In genomic region chr5:134004626-134005414, GRCh38 we compare ENCODE assay signal across 8 cellular contexts. TPM values are rescaled to one million over a fixed set of nuclear protein-coding genes. Genes with fewer than 3 reads are reported as not detected.
DNase-seq lines count a peak whose midpoint lies in the region; ATAC-seq and TF ChIP-seq lines count a peak whose summit lies in the region.

A gene with protein sequence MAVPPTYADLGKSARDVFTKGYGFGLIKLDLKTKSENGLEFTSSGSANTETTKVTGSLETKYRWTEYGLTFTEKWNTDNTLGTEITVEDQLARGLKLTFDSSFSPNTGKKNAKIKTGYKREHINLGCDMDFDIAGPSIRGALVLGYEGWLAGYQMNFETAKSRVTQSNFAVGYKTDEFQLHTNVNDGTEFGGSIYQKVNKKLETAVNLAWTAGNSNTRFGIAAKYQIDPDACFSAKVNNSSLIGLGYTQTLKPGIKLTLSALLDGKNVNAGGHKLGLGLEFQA (minus strand): TSS chr5:134004975. CDS start chr5:133993012, 11,963 bp downstream.

- DNase-seq in Caco-2: peak; percentile 80 to 88
- DNase-seq in HS-27A (ENCODE audit: low read depth): peak; percentile 52
- DNase-seq in activated T-helper 1 cell treated with Interleukin-2 at 50 U/mL for 16 hours (ENCODE audit: low read depth): peak; percentile 74
- peak; percentile 91 for DNase-seq in fibroblast of gingiva (ENCODE audit: low read depth)
- peak; percentile 70 to 93 (median 88) for DNase-seq in naive thymus-derived CD8-positive, alpha-beta T cell
- DNase-seq in stimulated activated naive CD4-positive, alpha-beta T cell treated with Interleukin-2 at 50 U/mL for 16 hours (lab: John Stamatoyannopoulos, UW): peak; percentile 82

- no peak for TF ChIP-seq CTCF in Caco-2 (IDR thresholded peaks at IDR 0.05; ENCODE audit: insufficient read depth in 1 of 2, low read depth in 1 of 2, low read length in 1 of 2, severe bottlenecking in 1 of 2, unreplicated experiment in 1 of 2)

- H3K36me3 Mint-ChIP-seq in Caco-2 (ENCODE audit: insufficient read depth, unreplicated experiment): peaks cover 40% of the 10 kb centered on the region
- H3K36me3 Mint-ChIP-seq in naive thymus-derived CD8-positive, alpha-beta T cell: peaks cover 0 to 10% (median 0%) of the 10 kb centered on the region in 3 donors

- no peaks in the 10 kb centered on the region for H3K9me3 ChIP-seq in Caco-2

- H3K36me3 ChIP-seq in Caco-2 (ENCODE audit: control insufficient read depth, insufficient read depth, low read length): peaks cover 3% of the 10 kb centered on the region

- H3K9me3 Mint-ChIP-seq in Caco-2 (ENCODE audit: unreplicated experiment): no peaks in the 10 kb centered on the region
- H3K9me3 Mint-ChIP-seq in naive thymus-derived CD8-positive, alpha-beta T cell: no peaks in the 10 kb centered on the region

- H3K4me1 Mint-ChIP-seq in Caco-2 (ENCODE audit: low read depth, unreplicated experiment): peaks cover 7% of the 10 kb centered on the region
- peaks cover 21 to 51% (median 43%) of the 10 kb centered on the region in 4 donors for H3K4me1 Mint-ChIP-seq in naive thymus-derived CD8-positive, alpha-beta T cell

- H3K4me1 ChIP-seq in Caco-2: peaks cover 36% of the 10 kb centered on the region

- POLR2A ChIA-PET in Caco-2 (lab: Charles Lee): interaction anchor here (0.8 to 2.3 kb wide), 5 partner anchors 8 to 51 kb away, joined by 3 to 14 read pairs (median 4); no protein-coding TSS in a partner anchor
- POLR2A ChIA-PET in naive thymus-derived CD8-positive, alpha-beta T cell (lab: Charles Lee): interaction anchor here (0.6 to 2.9 kb wide), 18 partner anchors 21 to 631 kb away, joined by 3 to 19 read pairs (median 4); partner anchors contain the start of genes PPP2CA, SKP1 and TCF7

- H3K4me3 ChIP-seq in Caco-2 (ENCODE audit: low read depth, low read length): peak within 1 kb of the TSS; percentile 91

- CTCF ChIA-PET in Caco-2 (lab: Charles Lee): interaction anchor here (0.5 to 1.9 kb wide), 7 partner anchors 8 to 246 kb away, joined by 3 to 11 read pairs (median 5); no protein-coding TSS in a partner anchor

- no TSS peak for BruUV-seq in Caco-2 (replicated peaks; lab: Mats Ljungman, UMichigan)

- peak; percentile 70 for ATAC-seq in GM19467 (IDR thresholded peaks at IDR 0.05; ENCODE audit: unreplicated experiment)
- peak; percentile 80 to 81 for ATAC-seq in naive thymus-derived CD8-positive, alpha-beta T cell

- intact Hi-C loops in Caco-2 (cut with micrococcal nuclease; ENCODE audit: unreplicated experiment): loop anchor here (1.0 to 5.0 kb wide), 3 partner anchors 13 to 36 kb away; partner anchors contain the start of gene C5orf15

- peak within 1 kb of the TSS; percentile 89 for H3K27ac Mint-ChIP-seq in Caco-2 (ENCODE audit: unreplicated experiment)
- H3K27ac Mint-ChIP-seq in naive thymus-derived CD8-positive, alpha-beta T cell: peak within 1 kb of the TSS; percentile 90 to 98 (median 95)

- H3K4me3 Mint-ChIP-seq in Caco-2 (ENCODE audit: unreplicated experiment): peak within 1 kb of the TSS; percentile 81
- H3K4me3 Mint-ChIP-seq in naive thymus-derived CD8-positive, alpha-beta T cell: peak within 1 kb of the TSS; percentile 86 to 95 (median 92)

- H3K27me3 ChIP-seq in Caco-2 (replicated peaks; ENCODE audit: control insufficient read depth, insufficient read depth, low read length): no peaks in the 10 kb centered on the region

- no peaks in the 10 kb centered on the region for H3K27me3 Mint-ChIP-seq in Caco-2 (ENCODE audit: insufficient read depth, unreplicated experiment)
- H3K27me3 Mint-ChIP-seq in naive thymus-derived CD8-positive, alpha-beta T cell: no peaks in the 10 kb centered on the region

TF ChIP-seq in PFSK-1, 5 proteins besides CTCF, POLR2A, EP300 and RAD21:
- TF ChIP-seq FOXP2 (optimal IDR thresholded peaks at IDR 0.05; ENCODE audit: borderline replicate concordance, extremely low read depth, extremely low read length, insufficient read depth) (peak; percentile 27), TAF1 (IDR thresholded peaks at IDR 0.05; ENCODE audit: borderline replicate concordance, insufficient read depth, low read length) (peak; percentile 64; the same call in 1 of the 2 replicates), SIN3A (IDR thresholded peaks at IDR 0.05; ENCODE audit: borderline replicate concordance, insufficient read depth, low read length) (0 out of 2 replicates have a peak, but pooled peaks have one; percentile 28), POLR2AphosphoS5 (IDR thresholded peaks at IDR 0.05; ENCODE audit: low read depth, low read length) (peak; percentile 75)
- TF ChIP-seq, protein P1, sequence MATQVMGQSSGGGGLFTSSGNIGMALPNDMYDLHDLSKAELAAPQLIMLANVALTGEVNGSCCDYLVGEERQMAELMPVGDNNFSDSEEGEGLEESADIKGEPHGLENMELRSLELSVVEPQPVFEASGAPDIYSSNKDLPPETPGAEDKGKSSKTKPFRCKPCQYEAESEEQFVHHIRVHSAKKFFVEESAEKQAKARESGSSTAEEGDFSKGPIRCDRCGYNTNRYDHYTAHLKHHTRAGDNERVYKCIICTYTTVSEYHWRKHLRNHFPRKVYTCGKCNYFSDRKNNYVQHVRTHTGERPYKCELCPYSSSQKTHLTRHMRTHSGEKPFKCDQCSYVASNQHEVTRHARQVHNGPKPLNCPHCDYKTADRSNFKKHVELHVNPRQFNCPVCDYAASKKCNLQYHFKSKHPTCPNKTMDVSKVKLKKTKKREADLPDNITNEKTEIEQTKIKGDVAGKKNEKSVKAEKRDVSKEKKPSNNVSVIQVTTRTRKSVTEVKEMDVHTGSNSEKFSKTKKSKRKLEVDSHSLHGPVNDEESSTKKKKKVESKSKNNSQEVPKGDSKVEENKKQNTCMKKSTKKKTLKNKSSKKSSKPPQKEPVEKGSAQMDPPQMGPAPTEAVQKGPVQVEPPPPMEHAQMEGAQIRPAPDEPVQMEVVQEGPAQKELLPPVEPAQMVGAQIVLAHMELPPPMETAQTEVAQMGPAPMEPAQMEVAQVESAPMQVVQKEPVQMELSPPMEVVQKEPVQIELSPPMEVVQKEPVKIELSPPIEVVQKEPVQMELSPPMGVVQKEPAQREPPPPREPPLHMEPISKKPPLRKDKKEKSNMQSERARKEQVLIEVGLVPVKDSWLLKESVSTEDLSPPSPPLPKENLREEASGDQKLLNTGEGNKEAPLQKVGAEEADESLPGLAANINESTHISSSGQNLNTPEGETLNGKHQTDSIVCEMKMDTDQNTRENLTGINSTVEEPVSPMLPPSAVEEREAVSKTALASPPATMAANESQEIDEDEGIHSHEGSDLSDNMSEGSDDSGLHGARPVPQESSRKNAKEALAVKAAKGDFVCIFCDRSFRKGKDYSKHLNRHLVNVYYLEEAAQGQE (IDR thresholded peaks at IDR 0.05; ENCODE audit: insufficient read depth in 1 of 2, low read depth in 2 of 2, low read length in 2 of 2): 0 out of 4 replicates have a peak, but pooled peaks of 1 of the 2 experiments have one; percentile 24

RNA-seq across cellular contexts. Expression of the gene that starts here (rescaled TPM):
- total RNA-seq in Caco-2 (2022): 317 and 358 TPM in 2 replicates
- polyA plus RNA-seq in PFSK-1 (2012; ENCODE audit: insufficient read length, low read depth): 244 TPM
- 10 to 100 TPM; 42.6 to 43.2 TPM for total RNA-seq in naive thymus-derived CD8-positive, alpha-beta T cell
- 10 to 100 TPM; 64.4 to 72.9 (median 68.3) TPM for polyA plus RNA-seq in naive thymus-derived CD8-positive, alpha-beta T cell

Comparison
In these comparisons a context has a peak if more than half of its experiments do, and no peak if none do; other contexts are left out.
1. Peak in every context shown above with its lines: DNase-seq, ATAC-seq and H3K4me3 ChIP-seq.